1 cellular context compared by ENCODE assay signal in genomic region chr12:32679091-32679909, GRCh38.
TF ChIP-seq lines count a peak whose summit lies in the region.

TSS of gene DNM1L (plus strand) at chr12:32679301. CDS start at chr12:32679364, 63 bp downstream.

TF ChIP-seq in GM12878, 131 proteins besides CTCF, POLR2A, EP300 and RAD21 (continued from another document and continues in another):
- TF ChIP-seq, protein P1, sequence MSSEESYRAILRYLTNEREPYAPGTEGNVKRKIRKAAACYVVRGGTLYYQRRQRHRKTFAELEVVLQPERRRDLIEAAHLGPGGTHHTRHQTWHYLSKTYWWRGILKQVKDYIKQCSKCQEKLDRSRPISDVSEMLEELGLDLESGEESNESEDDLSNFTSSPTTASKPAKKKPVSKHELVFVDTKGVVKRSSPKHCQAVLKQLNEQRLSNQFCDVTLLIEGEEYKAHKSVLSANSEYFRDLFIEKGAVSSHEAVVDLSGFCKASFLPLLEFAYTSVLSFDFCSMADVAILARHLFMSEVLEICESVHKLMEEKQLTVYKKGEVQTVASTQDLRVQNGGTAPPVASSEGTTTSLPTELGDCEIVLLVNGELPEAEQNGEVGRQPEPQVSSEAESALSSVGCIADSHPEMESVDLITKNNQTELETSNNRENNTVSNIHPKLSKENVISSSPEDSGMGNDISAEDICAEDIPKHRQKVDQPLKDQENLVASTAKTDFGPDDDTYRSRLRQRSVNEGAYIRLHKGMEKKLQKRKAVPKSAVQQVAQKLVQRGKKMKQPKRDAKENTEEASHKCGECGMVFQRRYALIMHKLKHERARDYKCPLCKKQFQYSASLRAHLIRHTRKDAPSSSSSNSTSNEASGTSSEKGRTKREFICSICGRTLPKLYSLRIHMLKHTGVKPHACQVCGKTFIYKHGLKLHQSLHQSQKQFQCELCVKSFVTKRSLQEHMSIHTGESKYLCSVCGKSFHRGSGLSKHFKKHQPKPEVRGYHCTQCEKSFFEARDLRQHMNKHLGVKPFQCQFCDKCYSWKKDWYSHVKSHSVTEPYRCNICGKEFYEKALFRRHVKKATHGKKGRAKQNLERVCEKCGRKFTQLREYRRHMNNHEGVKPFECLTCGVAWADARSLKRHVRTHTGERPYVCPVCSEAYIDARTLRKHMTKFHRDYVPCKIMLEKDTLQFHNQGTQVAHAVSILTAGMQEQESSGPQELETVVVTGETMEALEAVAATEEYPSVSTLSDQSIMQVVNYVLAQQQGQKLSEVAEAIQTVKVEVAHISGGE (CRISPR knock-in tag; IDR thresholded peaks at IDR 0.05), result no peak
- TF ChIP-seq NFYA (IDR thresholded peaks at IDR 0.05; ENCODE audit: borderline replicate concordance, low read depth, low read length) (no peak), PAX8 (IDR thresholded peaks at IDR 0.05) (no peak), SMAD1 (IDR thresholded peaks at IDR 0.05; ENCODE audit: low read depth, partially characterized antibody) (no peak), JUNB (IDR thresholded peaks at IDR 0.05) (no peak), IKZF1 (conservative IDR thresholded peaks at IDR 0.05) (peak; percentile 88), MTA3 (IDR thresholded peaks at IDR 0.05; ENCODE audit: borderline replicate concordance, low read length) (no peak), ASH2L (IDR thresholded peaks at IDR 0.05; ENCODE audit: borderline replicate concordance, low read depth) (no peak), MEF2B (IDR thresholded peaks at IDR 0.05; ENCODE audit: partially characterized antibody, poor library complexity, severe bottlenecking) (no peak), BHLHE40 (IDR thresholded peaks at IDR 0.05; ENCODE audit: borderline replicate concordance in 1 of 2, low read depth in 2 of 2, low read length in 1 of 2) (peak; percentile 16 to 72; a peak in 2 of 4 replicates), SUPT20H (IDR thresholded peaks at IDR 0.05; ENCODE audit: borderline replicate concordance, control insufficient read depth, low read depth, low read length) (no peak), BCL11A (IDR thresholded peaks at IDR 0.05; ENCODE audit: low read depth, low read length) (no peak), RB1 (IDR thresholded peaks at IDR 0.05; ENCODE audit: borderline replicate concordance) (peak; percentile 45; the same call in 1 of the 2 replicates), TAF1 (IDR thresholded peaks at IDR 0.05; ENCODE audit: borderline replicate concordance, low read depth, low read length) (peak; percentile 86), RELA (IDR thresholded peaks at IDR 0.05; ENCODE audit: borderline replicate concordance, partially characterized antibody) (peak; percentile 80), YBX1 (IDR thresholded peaks at IDR 0.05) (no peak), PAX5 (IDR thresholded peaks at IDR 0.05; ENCODE audit: borderline replicate concordance, low read depth, low read length) (0 out of 2 replicates have a peak, but pooled peaks have one; percentile 8), IRF4 (IDR thresholded peaks at IDR 0.05; ENCODE audit: low read depth, low read length) (no peak), WRNIP1 (IDR thresholded peaks at IDR 0.05; ENCODE audit: borderline replicate concordance, low read depth, low read length) (no peak), USF1 (IDR thresholded peaks at IDR 0.05; ENCODE audit: borderline replicate concordance, extremely low read length, insufficient read depth, low read depth, low read length) (no peak), ZNF622 (IDR thresholded peaks at IDR 0.05) (no peak), TARDBP (IDR thresholded peaks at IDR 0.05; ENCODE audit: borderline replicate concordance) (peak; percentile 94), CREB1 (IDR thresholded peaks at IDR 0.05; ENCODE audit: low read depth) (peak; percentile 84), FOXM1 (IDR thresholded peaks at IDR 0.05; ENCODE audit: low read depth, low read length) (no peak), SPI1 (IDR thresholded peaks at IDR 0.05; ENCODE audit: borderline replicate concordance, insufficient read depth, low read depth, low read length) (no peak), MYB (IDR thresholded peaks at IDR 0.05; ENCODE audit: borderline replicate concordance, low read depth, low read length) (no peak), JUND (IDR thresholded peaks at IDR 0.05; ENCODE audit: low read depth, low read length) (no peak), NR2F1 (conservative IDR thresholded peaks at IDR 0.05) (peak; percentile 49; the same call in 1 of the 2 replicates), SUZ12 (IDR thresholded peaks at IDR 0.05; ENCODE audit: unreplicated experiment) (no peak), KAT2A (conservative IDR thresholded peaks at IDR 0.05; ENCODE audit: control insufficient read depth, low read depth, low read length) (no peak), CREM (IDR thresholded peaks at IDR 0.05; ENCODE audit: low read depth) (peak; percentile 79; the same call in 1 of the 2 replicates), SREBF1 (IDR thresholded peaks at IDR 0.05; ENCODE audit: low read length) (peak; percentile 83), MAX (IDR thresholded peaks at IDR 0.05; ENCODE audit: low read depth, low read length) (peak; percentile 63), HDAC6 (IDR thresholded peaks at IDR 0.05; ENCODE audit: unreplicated experiment) (no peak), TBL1XR1 (IDR thresholded peaks at IDR 0.05; ENCODE audit: low read depth, low read length) (peak; percentile 71; the same call in 1 of the 2 replicates), ZNF592 (IDR thresholded peaks at IDR 0.05) (no peak), ZNF24 (IDR thresholded peaks at IDR 0.05) (0 out of 2 replicates have a peak, but pooled peaks have one; percentile 29), SMAD5 (IDR thresholded peaks at IDR 0.05; ENCODE audit: low read depth) (no peak; the same call in 1 of the 2 replicates), STAT1 (conservative IDR thresholded peaks at IDR 0.05) (peak; percentile 75; the same call in 1 of the 2 replicates), BACH1 (IDR thresholded peaks at IDR 0.05; ENCODE audit: borderline replicate concordance) (peak; percentile 63; the same call in 1 of the 2 replicates), CBFB (IDR thresholded peaks at IDR 0.05; ENCODE audit: low read depth) (peak; percentile 64; the same call in 1 of the 2 replicates), DPF2 (IDR thresholded peaks at IDR 0.05) (peak; percentile 88), POLR2AphosphoS2 (IDR thresholded peaks at IDR 0.05; ENCODE audit: low read depth, low read length) (0 out of 2 replicates have a peak, but pooled peaks have one; percentile 57), HCFC1 (IDR thresholded peaks at IDR 0.05; ENCODE audit: low read length) (peak; percentile 98), E4F1 (IDR thresholded peaks at IDR 0.05; ENCODE audit: borderline replicate concordance, partially characterized antibody) (peak; percentile 34), CHD2 (IDR thresholded peaks at IDR 0.05; ENCODE audit: borderline replicate concordance, low read depth, low read length) (peak; percentile 82), NFXL1 (IDR thresholded peaks at IDR 0.05; ENCODE audit: borderline replicate concordance) (no peak), RAD51 (IDR thresholded peaks at IDR 0.05) (no peak)
- TF ChIP-seq, protein P2, sequence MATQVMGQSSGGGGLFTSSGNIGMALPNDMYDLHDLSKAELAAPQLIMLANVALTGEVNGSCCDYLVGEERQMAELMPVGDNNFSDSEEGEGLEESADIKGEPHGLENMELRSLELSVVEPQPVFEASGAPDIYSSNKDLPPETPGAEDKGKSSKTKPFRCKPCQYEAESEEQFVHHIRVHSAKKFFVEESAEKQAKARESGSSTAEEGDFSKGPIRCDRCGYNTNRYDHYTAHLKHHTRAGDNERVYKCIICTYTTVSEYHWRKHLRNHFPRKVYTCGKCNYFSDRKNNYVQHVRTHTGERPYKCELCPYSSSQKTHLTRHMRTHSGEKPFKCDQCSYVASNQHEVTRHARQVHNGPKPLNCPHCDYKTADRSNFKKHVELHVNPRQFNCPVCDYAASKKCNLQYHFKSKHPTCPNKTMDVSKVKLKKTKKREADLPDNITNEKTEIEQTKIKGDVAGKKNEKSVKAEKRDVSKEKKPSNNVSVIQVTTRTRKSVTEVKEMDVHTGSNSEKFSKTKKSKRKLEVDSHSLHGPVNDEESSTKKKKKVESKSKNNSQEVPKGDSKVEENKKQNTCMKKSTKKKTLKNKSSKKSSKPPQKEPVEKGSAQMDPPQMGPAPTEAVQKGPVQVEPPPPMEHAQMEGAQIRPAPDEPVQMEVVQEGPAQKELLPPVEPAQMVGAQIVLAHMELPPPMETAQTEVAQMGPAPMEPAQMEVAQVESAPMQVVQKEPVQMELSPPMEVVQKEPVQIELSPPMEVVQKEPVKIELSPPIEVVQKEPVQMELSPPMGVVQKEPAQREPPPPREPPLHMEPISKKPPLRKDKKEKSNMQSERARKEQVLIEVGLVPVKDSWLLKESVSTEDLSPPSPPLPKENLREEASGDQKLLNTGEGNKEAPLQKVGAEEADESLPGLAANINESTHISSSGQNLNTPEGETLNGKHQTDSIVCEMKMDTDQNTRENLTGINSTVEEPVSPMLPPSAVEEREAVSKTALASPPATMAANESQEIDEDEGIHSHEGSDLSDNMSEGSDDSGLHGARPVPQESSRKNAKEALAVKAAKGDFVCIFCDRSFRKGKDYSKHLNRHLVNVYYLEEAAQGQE (IDR thresholded peaks at IDR 0.05; ENCODE audit: low read depth, low read length), result no peak
- TF ChIP-seq, protein P3, sequence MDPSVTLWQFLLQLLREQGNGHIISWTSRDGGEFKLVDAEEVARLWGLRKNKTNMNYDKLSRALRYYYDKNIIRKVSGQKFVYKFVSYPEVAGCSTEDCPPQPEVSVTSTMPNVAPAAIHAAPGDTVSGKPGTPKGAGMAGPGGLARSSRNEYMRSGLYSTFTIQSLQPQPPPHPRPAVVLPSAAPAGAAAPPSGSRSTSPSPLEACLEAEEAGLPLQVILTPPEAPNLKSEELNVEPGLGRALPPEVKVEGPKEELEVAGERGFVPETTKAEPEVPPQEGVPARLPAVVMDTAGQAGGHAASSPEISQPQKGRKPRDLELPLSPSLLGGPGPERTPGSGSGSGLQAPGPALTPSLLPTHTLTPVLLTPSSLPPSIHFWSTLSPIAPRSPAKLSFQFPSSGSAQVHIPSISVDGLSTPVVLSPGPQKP (IDR thresholded peaks at IDR 0.05; ENCODE audit: low read depth, low read length), result no peak
- TF ChIP-seq, protein P4, sequence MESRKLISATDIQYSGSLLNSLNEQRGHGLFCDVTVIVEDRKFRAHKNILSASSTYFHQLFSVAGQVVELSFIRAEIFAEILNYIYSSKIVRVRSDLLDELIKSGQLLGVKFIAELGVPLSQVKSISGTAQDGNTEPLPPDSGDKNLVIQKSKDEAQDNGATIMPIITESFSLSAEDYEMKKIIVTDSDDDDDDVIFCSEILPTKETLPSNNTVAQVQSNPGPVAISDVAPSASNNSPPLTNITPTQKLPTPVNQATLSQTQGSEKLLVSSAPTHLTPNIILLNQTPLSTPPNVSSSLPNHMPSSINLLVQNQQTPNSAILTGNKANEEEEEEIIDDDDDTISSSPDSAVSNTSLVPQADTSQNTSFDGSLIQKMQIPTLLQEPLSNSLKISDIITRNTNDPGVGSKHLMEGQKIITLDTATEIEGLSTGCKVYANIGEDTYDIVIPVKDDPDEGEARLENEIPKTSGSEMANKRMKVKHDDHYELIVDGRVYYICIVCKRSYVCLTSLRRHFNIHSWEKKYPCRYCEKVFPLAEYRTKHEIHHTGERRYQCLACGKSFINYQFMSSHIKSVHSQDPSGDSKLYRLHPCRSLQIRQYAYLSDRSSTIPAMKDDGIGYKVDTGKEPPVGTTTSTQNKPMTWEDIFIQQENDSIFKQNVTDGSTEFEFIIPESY (IDR thresholded peaks at IDR 0.05), result peak; percentile 45; the same call in 1 of the 2 replicates
